Comparison of ENCODE assay signal across 12 cellular contexts in the genomic region with DNA sequence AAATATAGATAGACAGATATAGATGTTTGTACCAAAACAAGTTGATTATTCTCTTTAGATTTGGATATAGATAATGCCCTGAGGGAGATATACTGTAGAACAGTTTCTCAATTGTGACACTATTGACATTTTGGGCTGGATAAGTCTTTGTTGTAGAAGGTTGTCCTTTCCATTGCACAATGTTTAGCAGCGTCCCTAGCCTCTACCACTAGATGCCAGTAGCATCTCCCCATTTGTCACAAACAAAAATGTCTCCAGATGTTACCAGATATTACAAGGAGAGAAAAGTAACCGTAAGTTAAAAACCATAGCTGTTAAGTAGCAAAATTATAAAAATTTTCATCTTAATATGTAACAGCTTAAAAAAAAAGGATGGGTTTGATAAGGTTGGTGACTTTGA.
DNase-seq lines count a peak whose midpoint lies in the region; ATAC-seq and TF ChIP-seq lines count a peak whose summit lies in the region.
"Had no signal": no experiment of that assay in that cellular context is flagged by ENCODE, and none has a peak within 500 bp of the region (broad histone marks: within the 10 kb centered on the region; RNA-seq: fewer than 3 reads in every experiment).

No MANE protein-coding gene starts in this region.

- no peaks in the 10 kb centered on the region for H3K9me3 ChIP-seq in breast epithelium
- H3K9me3 ChIP-seq in upper lobe of right lung, result no peaks in the 10 kb centered on the region

- no peaks in the 10 kb centered on the region for H3K4me1 ChIP-seq in breast epithelium
- H3K4me1 ChIP-seq in upper lobe of right lung, result no peaks in the 10 kb centered on the region

- H3K36me3 ChIP-seq in breast epithelium (no peaks in the 10 kb centered on the region), upper lobe of right lung (no peaks in the 10 kb centered on the region)

- H3K27ac Mint-ChIP-seq in MCF 10A (ENCODE audit: low read depth, unreplicated experiment), result no peak overlapping the region
- H3K27ac Mint-ChIP-seq: stimulated activated memory B cell treated with anti-CD40 and anti-IgM and Interleukin-4, amounts not matched to agents 10 μg/mL and 1 μg/mL and 100 μg/mL, for 72 hours had no signal

- peaks cover 7% of the 10 kb centered on the region for H3K4me1 Mint-ChIP-seq in MCF 10A (ENCODE audit: insufficient read depth, unreplicated experiment)
- H3K4me1 Mint-ChIP-seq: stimulated activated memory B cell treated with anti-CD40 and anti-IgM and Interleukin-4, amounts not matched to agents 10 μg/mL and 1 μg/mL and 100 μg/mL, for 72 hours had no signal

- peaks cover 5% of the 10 kb centered on the region for H3K36me3 Mint-ChIP-seq in MCF 10A (ENCODE audit: insufficient read depth, unreplicated experiment)
- H3K36me3 Mint-ChIP-seq: stimulated activated memory B cell treated with anti-CD40 and anti-IgM and Interleukin-4, amounts not matched to agents 10 μg/mL and 1 μg/mL and 100 μg/mL, for 72 hours had no signal

- DNase-seq in MCF 10A (ENCODE audit: unreplicated experiment) (peak; percentile 42), breast epithelium (ENCODE audit: low spot score in 2 of 2) (no peak), SK-MEL-5 (ENCODE audit: low read depth, low spot score) (peak; percentile 64), fibroblast of the conjunctiva (ENCODE audit: low read depth) (peak; percentile 22), upper lobe of right lung (no peak), HuH-7 (ENCODE audit: low spot score) (no peak), CD1c-positive myeloid dendritic cell (ENCODE audit: extremely low spot score) (no peak)
- DNase-seq: C1 segment of cervical spinal cord, SHP77 had no signal

- CTCF ChIA-PET in MCF 10A (lab: Yijun Ruan, JAX), result interaction anchor here (0.6 to 3.7 kb wide), 13 partner anchors 9 to 1281 kb away, joined by 3 to 23 read pairs (median 4); no protein-coding TSS in a partner anchor

- intact Hi-C loops in MCF 10A (cut with micrococcal nuclease), result loop anchor here (1.0 kb wide), 1 partner anchor 1071 kb away; no protein-coding TSS in a partner anchor
- intact Hi-C loops in breast epithelium (cut with DNase I; ENCODE audit: low total_unique reads), result no loop called here
- intact Hi-C loops in upper lobe of right lung (cut with DNase I), result no loop called here

- POLR2A ChIA-PET in MCF 10A (lab: Yijun Ruan, JAX), result interaction anchor here (0.6 kb wide), 1 partner anchor 351 kb away, joined by 3 read pairs; no protein-coding TSS in a partner anchor

- no peaks in the 10 kb centered on the region for H3K27me3 ChIP-seq in breast epithelium
- H3K27me3 ChIP-seq in upper lobe of right lung, result no peaks in the 10 kb centered on the region

- no peaks in the 10 kb centered on the region for H3K27me3 Mint-ChIP-seq in MCF 10A (ENCODE audit: insufficient read depth, unreplicated experiment)
- H3K27me3 Mint-ChIP-seq: stimulated activated memory B cell treated with anti-CD40 and anti-IgM and Interleukin-4, amounts not matched to agents 10 μg/mL and 1 μg/mL and 100 μg/mL, for 72 hours had no signal

- no peak for ATAC-seq in upper lobe of right lung
- no peak for ATAC-seq in GM21360 (IDR thresholded peaks at IDR 0.05; ENCODE audit: unreplicated experiment)
- ATAC-seq: stimulated activated memory B cell treated with anti-CD40 and anti-IgM and Interleukin-4, amounts not matched to agents 10 μg/mL and 1 μg/mL and 100 μg/mL, for 72 hours had no signal

- peaks cover 15% of the 10 kb centered on the region for H3K9me3 Mint-ChIP-seq in MCF 10A (ENCODE audit: unreplicated experiment)

- H3K4me3 Mint-ChIP-seq in MCF 10A (ENCODE audit: unreplicated experiment), result no peak overlapping the region
- H3K4me3 Mint-ChIP-seq: stimulated activated memory B cell treated with anti-CD40 and anti-IgM and Interleukin-4, amounts not matched to agents 10 μg/mL and 1 μg/mL and 100 μg/mL, for 72 hours had no signal

- no peak overlapping the region for H3K27ac ChIP-seq in breast epithelium
- no peak overlapping the region for H3K27ac ChIP-seq in upper lobe of right lung
- H3K27ac ChIP-seq: skin epidermis had no signal

- TF ChIP-seq POLR2A in breast epithelium (IDR thresholded peaks at IDR 0.05), result no peak

- TF ChIP-seq CTCF in MCF 10A (IDR thresholded peaks at IDR 0.05; ENCODE audit: unreplicated experiment) (peak; percentile 57), breast epithelium (IDR thresholded peaks at IDR 0.05) (peak in 1 of 3 donors; percentile 13), upper lobe of right lung (IDR thresholded peaks at IDR 0.05) (peak; percentile 32)

- H3K4me3 ChIP-seq in breast epithelium (no peak overlapping the region), upper lobe of right lung (no peak overlapping the region)
- H3K4me3 ChIP-seq: skin epidermis had no signal

- in situ Hi-C loops in SK-MEL-5 (cut with HindIII; ENCODE audit: low pct_unique_long_range_greater_than_20kb, low sequenced_read_pairs), result no loop called here

- BruUV-seq in MCF 10A (replicated peaks; lab: Mats Ljungman, UMichigan), result no TSS peak

Comparison
In these comparisons a context has a peak if more than half of its experiments do, and no peak if none do; other contexts are left out.
1. DNase-seq: peak in MCF 10A (single experiment), SK-MEL-5 (single experiment) and fibroblast of the conjunctiva (single experiment); none in breast epithelium (0 of 2), upper lobe of right lung (single experiment), HuH-7 (single experiment) and CD1c-positive myeloid dendritic cell (single experiment).